In genomic region chr17:48055531-48056245, GRCh38 we compare ENCODE assay signal across 1 cellular context.
TF ChIP-seq lines count a peak whose summit lies in the region.

No MANE protein-coding gene starts in this region.

TF ChIP-seq in K562, 482 proteins besides CTCF, POLR2A, EP300 and RAD21 (continued from another document and continues in another):
- TF ChIP-seq NUFIP1 (IDR thresholded peaks at IDR 0.05; ENCODE audit: partially characterized antibody): no peak
- no peak for TF ChIP-seq ZSCAN29 (IDR thresholded peaks at IDR 0.05)
- TF ChIP-seq NFYB (IDR thresholded peaks at IDR 0.05; ENCODE audit: extremely low read depth, insufficient read length): no peak
- no peak; the same call in 1 of the 2 replicates for TF ChIP-seq ZNF668 (CRISPR knock-in tag; IDR thresholded peaks at IDR 0.05)
- no peak for TF ChIP-seq ZC3H4 (CRISPR knock-in tag; IDR thresholded peaks at IDR 0.05; ENCODE audit: borderline replicate concordance)
- no peak for TF ChIP-seq ZNF77 (CRISPR knock-in tag; IDR thresholded peaks at IDR 0.05)
- no peak for TF ChIP-seq CREB3L1 (IDR thresholded peaks at IDR 0.05; ENCODE audit: borderline replicate concordance, low read depth)
- no peak for TF ChIP-seq SFPQ (IDR thresholded peaks at IDR 0.05; ENCODE audit: low read depth, low read length)
- no peak for TF ChIP-seq MTF1 (CRISPR knock-in tag; IDR thresholded peaks at IDR 0.05; ENCODE audit: borderline replicate concordance)
- no peak for TF ChIP-seq ERF (CRISPR knock-in tag; IDR thresholded peaks at IDR 0.05)
- no peak for TF ChIP-seq NFE2 (IDR thresholded peaks at IDR 0.05; ENCODE audit: low read depth)
- no peak for TF ChIP-seq TOE1 (IDR thresholded peaks at IDR 0.05; ENCODE audit: borderline replicate concordance)
- TF ChIP-seq TOE1 (CRISPR knock-in tag; IDR thresholded peaks at IDR 0.05; ENCODE audit: borderline replicate concordance, low read depth): no peak
- TF ChIP-seq HDAC8 (tag; IDR thresholded peaks at IDR 0.05): peak; percentile 72; the same call in 1 of the 2 replicates
- TF ChIP-seq NFIC (IDR thresholded peaks at IDR 0.05): no peak
- no peak for TF ChIP-seq SRSF1 (IDR thresholded peaks at IDR 0.05; ENCODE audit: low read depth, low read length)
- no peak for TF ChIP-seq ELK3 (CRISPR knock-in tag; IDR thresholded peaks at IDR 0.05)
- no peak for TF ChIP-seq ZNF785 (CRISPR knock-in tag; IDR thresholded peaks at IDR 0.05)
- TF ChIP-seq TFAP4 (CRISPR knock-in tag; IDR thresholded peaks at IDR 0.05; ENCODE audit: borderline replicate concordance): peak; percentile 66; the same call in 1 of the 2 replicates
- no peak for TF ChIP-seq CHD7 (IDR thresholded peaks at IDR 0.05; ENCODE audit: low read depth, low read length)
- no peak for TF ChIP-seq GATAD2A (IDR thresholded peaks at IDR 0.05)
- TF ChIP-seq SRSF7 (optimal IDR thresholded peaks at IDR 0.05; ENCODE audit: low read depth, low read length): no peak
- no peak for TF ChIP-seq POU5F1 (IDR thresholded peaks at IDR 0.05; ENCODE audit: borderline replicate concordance, low read depth, low read length, partially characterized antibody)
- TF ChIP-seq MECOM (CRISPR knock-in tag; IDR thresholded peaks at IDR 0.05): peak; percentile 43
- no peak for TF ChIP-seq NCOA2 (IDR thresholded peaks at IDR 0.05; ENCODE audit: partially characterized antibody in 2 of 2)
- no peak for TF ChIP-seq ZNF41 (CRISPR knock-in tag; conservative IDR thresholded peaks at IDR 0.05)
- no peak; the same call in 1 of the 2 replicates for TF ChIP-seq GMEB1 (CRISPR knock-in tag; IDR thresholded peaks at IDR 0.05)
- peak; percentile 84 for TF ChIP-seq EP400 (IDR thresholded peaks at IDR 0.05)
- no peak for TF ChIP-seq E2F8 (IDR thresholded peaks at IDR 0.05; ENCODE audit: low read depth, partially characterized antibody)
- no peak for TF ChIP-seq SAFB2 (IDR thresholded peaks at IDR 0.05; ENCODE audit: borderline replicate concordance, low read depth, low read length, severe bottlenecking)
- TF ChIP-seq TFE3 (CRISPR knock-in tag; IDR thresholded peaks at IDR 0.05): no peak
- TF ChIP-seq ZNF79 (CRISPR knock-in tag; IDR thresholded peaks at IDR 0.05; ENCODE audit: low read depth): 0 out of 2 replicates have a peak, but pooled peaks have one; percentile 28
- TF ChIP-seq TCFL5 (CRISPR knock-in tag; conservative IDR thresholded peaks at IDR 0.05): no peak
- no peak for TF ChIP-seq ZNF57 (CRISPR knock-in tag; IDR thresholded peaks at IDR 0.05)
- no peak for TF ChIP-seq NFATC3 (IDR thresholded peaks at IDR 0.05)
- no peak for TF ChIP-seq NCOR1 (IDR thresholded peaks at IDR 0.05)
- TF ChIP-seq POLR2AphosphoS5 (IDR thresholded peaks at IDR 0.05; ENCODE audit: control insufficient read depth, insufficient read depth, low read depth, low read length): no peak
- TF ChIP-seq ZNF12 (CRISPR knock-in tag; IDR thresholded peaks at IDR 0.05): no peak
- no peak for TF ChIP-seq FOXK1 (CRISPR knock-in tag; IDR thresholded peaks at IDR 0.05; ENCODE audit: borderline replicate concordance)
- no peak for TF ChIP-seq ZNF212 (CRISPR knock-in tag; IDR thresholded peaks at IDR 0.05)
